1 cellular context compared by ENCODE assay signal in genomic region chr20:53783768-53784167, GRCh38.
TF ChIP-seq lines count a peak whose summit lies in the region.

No MANE protein-coding gene starts in this region.

TF ChIP-seq in liver, 16 proteins besides CTCF, POLR2A, EP300 and RAD21 (continued from another document):
- TF ChIP-seq EGR1 (IDR thresholded peaks at IDR 0.05; ENCODE audit: low read depth in 2 of 2) = no peak
- TF ChIP-seq FOXA1 (IDR thresholded peaks at IDR 0.05) = no peak
